In the genomic region with DNA sequence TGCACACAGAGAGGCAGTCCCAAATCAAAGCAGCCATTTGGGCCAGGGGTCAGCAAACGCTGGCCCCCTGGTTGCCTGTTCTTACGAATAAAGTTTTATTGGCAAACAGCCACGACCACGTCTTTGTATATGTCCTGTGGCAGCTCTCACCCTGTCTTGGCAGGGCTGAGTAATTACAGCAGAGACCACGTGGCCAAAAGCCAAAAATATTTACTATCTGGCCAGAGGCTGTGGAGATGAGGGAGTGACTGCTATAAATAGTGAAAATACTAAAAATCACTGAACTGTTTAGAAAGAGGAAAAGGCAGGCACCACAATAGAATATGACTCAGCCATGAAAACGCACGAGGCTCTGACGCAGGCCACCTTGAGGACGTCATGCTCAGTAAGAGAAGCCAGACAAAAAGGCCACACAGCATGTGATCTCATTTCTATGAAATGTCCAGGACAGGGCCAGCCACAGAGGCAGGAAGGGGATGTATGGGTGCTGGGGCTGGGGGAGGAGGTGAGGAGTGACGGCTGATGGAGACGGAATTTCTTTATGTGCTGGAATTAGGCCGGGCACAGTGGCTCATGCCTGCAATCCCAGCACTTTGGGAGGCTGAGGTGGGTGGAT, we compare ENCODE assay signal across 9 cellular contexts. TPM values are rescaled to one million over a fixed set of nuclear protein-coding genes. Genes with fewer than 3 reads are reported as not detected.
DNase-seq lines count a peak whose midpoint lies in the region; ATAC-seq lines count a peak whose summit lies in the region.
"Had no signal": no experiment of that assay in that cellular context is flagged by ENCODE, and none has a peak within 500 bp of the region (broad histone marks: within the 10 kb centered on the region; RNA-seq: fewer than 3 reads in every experiment).

No MANE protein-coding gene starts in this region.

- no peak overlapping the region for H3K4me3 ChIP-seq in right cardiac atrium (ENCODE audit: low read length)

- no peaks in the 10 kb centered on the region for H3K4me1 ChIP-seq in right cardiac atrium (ENCODE audit: control insufficient read depth, insufficient read depth, low read length)

- ATAC-seq in HG03060 (IDR thresholded peaks at IDR 0.05; ENCODE audit: low read depth, unreplicated experiment) (peak; percentile 61), right cardiac atrium (peak; percentile 76 to 93)
- peak; percentile 56 for ATAC-seq in activated T-helper 17 cell treated with anti-CD3 and anti-CD28 coated beads, Interleukin-2, amount 50 U/mL, for 72 hours (replicated peaks)
- ATAC-seq in stimulated activated naive B cell treated with anti-CD40 and anti-IgM and Interleukin-4, amounts not matched to agents 10 μg/mL and 1 μg/mL and 100 μg/mL, for 72 hours (replicated peaks) = peak; percentile 59 to 85

- 19% methylated on average over 12 of the region's 12 CpGs for WGBS in right cardiac atrium

- no peaks in the 10 kb centered on the region for H3K27me3 ChIP-seq in right cardiac atrium (ENCODE audit: control insufficient read depth, insufficient read depth)

- peak overlapping the region; percentile 84 for H3K27ac ChIP-seq in right cardiac atrium (ENCODE audit: low read length)

- CTCF ChIA-PET in activated CD4-positive, alpha-beta T cell treated with anti-CD3 and anti-CD28 coated beads, Interleukin-2, amount 10 ng/mL, durations not matched to agents 7 days and 5 days (lab: Charles Lee) = interaction anchor here (1.0 kb wide), 1 partner anchor 21 kb away, joined by 5 read pairs; no protein-coding TSS in a partner anchor
- CTCF ChIA-PET in activated naive CD4-positive, alpha-beta T cell treated with anti-CD3 and anti-CD28 coated beads for 36 hours (lab: Charles Lee) = no interaction called here

- DNase-seq in right cardiac atrium (peak; percentile 77 to 87 (median 86)), GM19240 (ENCODE audit: insufficient read length, low spot score) (no peak)
- no peak for DNase-seq in stimulated activated naive B cell treated with anti-CD40 and anti-IgM and Interleukin-4, amounts not matched to agents 10 μg/mL and 1 μg/mL and 100 μg/mL, for 72 hours
- no peak for DNase-seq in activated CD4-positive, alpha-beta T cell treated with anti-CD3 and anti-CD28 coated beads, Interleukin-2, amount 10 ng/mL, durations not matched to agents 7 days and 5 days
- DNase-seq in activated naive CD4-positive, alpha-beta T cell treated with anti-CD3 and anti-CD28 coated beads, Interleukin-2, amount 50 U/mL, for 16 hours = no peak
- DNase-seq in activated naive CD4-positive, alpha-beta T cell treated with anti-CD3 and anti-CD28 coated beads for 36 hours = no peak

- H3K9me3 ChIP-seq in right cardiac atrium (ENCODE audit: control insufficient read depth, low read length) = no peaks in the 10 kb centered on the region

- no peak overlapping the region for H3K4me3 Mint-ChIP-seq in activated T-helper 17 cell treated with anti-CD3 and anti-CD28 coated beads, Interleukin-2, amount 50 U/mL, for 72 hours
- H3K4me3 Mint-ChIP-seq in stimulated activated naive B cell treated with anti-CD40 and anti-IgM and Interleukin-4, amounts not matched to agents 10 μg/mL and 1 μg/mL and 100 μg/mL, for 72 hours = peak overlapping the region in 1 of 2 donors; percentile 56
- no peak overlapping the region for H3K4me3 Mint-ChIP-seq in activated CD4-positive, alpha-beta T cell treated with anti-CD3 and anti-CD28 coated beads, Interleukin-2, amount 10 ng/mL, durations not matched to agents 7 days and 5 days
- H3K4me3 Mint-ChIP-seq in activated naive CD4-positive, alpha-beta T cell treated with anti-CD3 and anti-CD28 coated beads for 36 hours = no peak overlapping the region
- H3K4me3 Mint-ChIP-seq: neural crest cell had no signal

- intact Hi-C loops in right cardiac atrium (cut with DNase I) = no loop called here
- intact Hi-C loops in activated naive CD4-positive, alpha-beta T cell treated with anti-CD3 and anti-CD28 coated beads for 36 hours (cut with micrococcal nuclease) = no loop called here

- no peaks in the 10 kb centered on the region for H3K27me3 Mint-ChIP-seq in activated T-helper 17 cell treated with anti-CD3 and anti-CD28 coated beads, Interleukin-2, amount 50 U/mL, for 72 hours
- no peaks in the 10 kb centered on the region for H3K27me3 Mint-ChIP-seq in stimulated activated naive B cell treated with anti-CD40 and anti-IgM and Interleukin-4, amounts not matched to agents 10 μg/mL and 1 μg/mL and 100 μg/mL, for 72 hours
- no peaks in the 10 kb centered on the region for H3K27me3 Mint-ChIP-seq in activated CD4-positive, alpha-beta T cell treated with anti-CD3 and anti-CD28 coated beads, Interleukin-2, amount 10 ng/mL, durations not matched to agents 7 days and 5 days
- H3K27me3 Mint-ChIP-seq in activated naive CD4-positive, alpha-beta T cell treated with anti-CD3 and anti-CD28 coated beads for 36 hours (ENCODE audit: low read depth) = no peaks in the 10 kb centered on the region

- peaks cover 29% of the 10 kb centered on the region for H3K36me3 Mint-ChIP-seq in activated T-helper 17 cell treated with anti-CD3 and anti-CD28 coated beads, Interleukin-2, amount 50 U/mL, for 72 hours (ENCODE audit: low read depth)
- peaks cover 32 to 42% of the 10 kb centered on the region in 2 donors for H3K36me3 Mint-ChIP-seq in stimulated activated naive B cell treated with anti-CD40 and anti-IgM and Interleukin-4, amounts not matched to agents 10 μg/mL and 1 μg/mL and 100 μg/mL, for 72 hours
- peaks cover 6% of the 10 kb centered on the region for H3K36me3 Mint-ChIP-seq in activated CD4-positive, alpha-beta T cell treated with anti-CD3 and anti-CD28 coated beads, Interleukin-2, amount 10 ng/mL, durations not matched to agents 7 days and 5 days (ENCODE audit: low read depth)
- H3K36me3 Mint-ChIP-seq in activated naive CD4-positive, alpha-beta T cell treated with anti-CD3 and anti-CD28 coated beads for 36 hours (ENCODE audit: low read depth) = peaks cover 6% of the 10 kb centered on the region

- H3K4me1 Mint-ChIP-seq in activated T-helper 17 cell treated with anti-CD3 and anti-CD28 coated beads, Interleukin-2, amount 50 U/mL, for 72 hours = peaks cover 5% of the 10 kb centered on the region
- H3K4me1 Mint-ChIP-seq in stimulated activated naive B cell treated with anti-CD40 and anti-IgM and Interleukin-4, amounts not matched to agents 10 μg/mL and 1 μg/mL and 100 μg/mL, for 72 hours = peaks cover 3 to 7% of the 10 kb centered on the region in 2 donors
- H3K4me1 Mint-ChIP-seq in activated CD4-positive, alpha-beta T cell treated with anti-CD3 and anti-CD28 coated beads, Interleukin-2, amount 10 ng/mL, durations not matched to agents 7 days and 5 days = peaks cover 2% of the 10 kb centered on the region
- H3K4me1 Mint-ChIP-seq in activated naive CD4-positive, alpha-beta T cell treated with anti-CD3 and anti-CD28 coated beads for 36 hours (ENCODE audit: low read depth) = no peaks in the 10 kb centered on the region

- no peaks in the 10 kb centered on the region for H3K9me3 Mint-ChIP-seq in activated T-helper 17 cell treated with anti-CD3 and anti-CD28 coated beads, Interleukin-2, amount 50 U/mL, for 72 hours
- H3K9me3 Mint-ChIP-seq in stimulated activated naive B cell treated with anti-CD40 and anti-IgM and Interleukin-4, amounts not matched to agents 10 μg/mL and 1 μg/mL and 100 μg/mL, for 72 hours = no peaks in the 10 kb centered on the region
- H3K9me3 Mint-ChIP-seq in activated CD4-positive, alpha-beta T cell treated with anti-CD3 and anti-CD28 coated beads, Interleukin-2, amount 10 ng/mL, durations not matched to agents 7 days and 5 days = no peaks in the 10 kb centered on the region
- H3K9me3 Mint-ChIP-seq in activated naive CD4-positive, alpha-beta T cell treated with anti-CD3 and anti-CD28 coated beads for 36 hours = no peaks in the 10 kb centered on the region
- H3K9me3 Mint-ChIP-seq: neural crest cell had no signal

- POLR2A ChIA-PET in activated CD4-positive, alpha-beta T cell treated with anti-CD3 and anti-CD28 coated beads, Interleukin-2, amount 10 ng/mL, durations not matched to agents 7 days and 5 days (lab: Charles Lee) = no interaction called here

- H3K27ac Mint-ChIP-seq in activated T-helper 17 cell treated with anti-CD3 and anti-CD28 coated beads, Interleukin-2, amount 50 U/mL, for 72 hours = no peak overlapping the region
- peak overlapping the region; percentile 83 for H3K27ac Mint-ChIP-seq in stimulated activated naive B cell treated with anti-CD40 and anti-IgM and Interleukin-4, amounts not matched to agents 10 μg/mL and 1 μg/mL and 100 μg/mL, for 72 hours
- H3K27ac Mint-ChIP-seq in activated CD4-positive, alpha-beta T cell treated with anti-CD3 and anti-CD28 coated beads, Interleukin-2, amount 10 ng/mL, durations not matched to agents 7 days and 5 days = no peak overlapping the region
- no peak overlapping the region for H3K27ac Mint-ChIP-seq in activated naive CD4-positive, alpha-beta T cell treated with anti-CD3 and anti-CD28 coated beads for 36 hours

RNA-seq across cellular contexts. Expression of gene SMIM24, which starts 29.4 kb away (rescaled TPM):
- total RNA-seq in activated T-helper 17 cell treated with anti-CD3 and anti-CD28 coated beads, Interleukin-2, amount 50 U/mL, for 72 hours = 1 to 10 TPM in 1 of 2 donors, not detected in 1; 1.6 TPM
- total RNA-seq in right cardiac atrium = not detected
- polyA plus RNA-seq in right cardiac atrium = not detected
- total RNA-seq in activated CD4-positive, alpha-beta T cell treated with anti-CD3 and anti-CD28 coated beads, Interleukin-2, amount 10 ng/mL, durations not matched to agents 7 days and 5 days = under 1 TPM; 0.27 to 0.33 TPM
- under 1 TPM in 1 of 2 experiments, not detected in 1; 0.41 TPM for total RNA-seq in activated naive CD4-positive, alpha-beta T cell treated with anti-CD3 and anti-CD28 coated beads for 36 hours
- total RNA-seq: neural crest cell had no signal

RNA-seq across cellular contexts. Expression of gene SMIM44, which starts 32.3 kb away (rescaled TPM):
- not detected for total RNA-seq in activated T-helper 17 cell treated with anti-CD3 and anti-CD28 coated beads, Interleukin-2, amount 50 U/mL, for 72 hours
- not detected for total RNA-seq in right cardiac atrium
- polyA plus RNA-seq in right cardiac atrium = not detected
- not detected for total RNA-seq in activated CD4-positive, alpha-beta T cell treated with anti-CD3 and anti-CD28 coated beads, Interleukin-2, amount 10 ng/mL, durations not matched to agents 7 days and 5 days
- not detected for total RNA-seq in activated naive CD4-positive, alpha-beta T cell treated with anti-CD3 and anti-CD28 coated beads for 36 hours
- total RNA-seq: neural crest cell had no signal

RNA-seq across cellular contexts. Expression of gene DOHH, which starts 49.6 kb away (rescaled TPM):
- total RNA-seq in activated T-helper 17 cell treated with anti-CD3 and anti-CD28 coated beads, Interleukin-2, amount 50 U/mL, for 72 hours = 10 to 100 TPM; 11.1 to 22.2 TPM
- total RNA-seq in right cardiac atrium = 10 to 100 TPM in 3 of 4 donors, 1 to 10 TPM in 1; 9.8 to 14.2 (median 11.4) TPM
- polyA plus RNA-seq in right cardiac atrium = 14.8 TPM
- 10 to 100 TPM in 1 of 2 experiments, 1 to 10 TPM in 1; 9.2 to 12.6 TPM for total RNA-seq in activated CD4-positive, alpha-beta T cell treated with anti-CD3 and anti-CD28 coated beads, Interleukin-2, amount 10 ng/mL, durations not matched to agents 7 days and 5 days
- total RNA-seq in activated naive CD4-positive, alpha-beta T cell treated with anti-CD3 and anti-CD28 coated beads for 36 hours = 10 to 100 TPM; 13.3 to 14.0 TPM

RNA-seq across cellular contexts. Expression of gene FZR1, which starts 55.2 kb away (rescaled TPM):
- total RNA-seq in activated T-helper 17 cell treated with anti-CD3 and anti-CD28 coated beads, Interleukin-2, amount 50 U/mL, for 72 hours = 10 to 100 TPM; 51.5 to 64.3 TPM
- total RNA-seq in right cardiac atrium = 10 to 100 TPM; 18.6 to 23.3 (median 21.8) TPM
- 14.3 TPM for polyA plus RNA-seq in right cardiac atrium
- 10 to 100 TPM; 78.6 to 79.3 TPM for total RNA-seq in activated CD4-positive, alpha-beta T cell treated with anti-CD3 and anti-CD28 coated beads, Interleukin-2, amount 10 ng/mL, durations not matched to agents 7 days and 5 days
- total RNA-seq in activated naive CD4-positive, alpha-beta T cell treated with anti-CD3 and anti-CD28 coated beads for 36 hours = 10 to 100 TPM; 40.3 to 46.3 TPM

Comparison
In these comparisons a context has a peak if more than half of its experiments do, and no peak if none do; other contexts are left out.
1. DNase-seq: peak in right cardiac atrium (3 of 3); none in stimulated activated naive B cell treated with anti-CD40 and anti-IgM and Interleukin-4, amounts not matched to agents 10 μg/mL and 1 μg/mL and 100 μg/mL, for 72 hours (single experiment), activated CD4-positive, alpha-beta T cell treated with anti-CD3 and anti-CD28 coated beads, Interleukin-2, amount 10 ng/mL, durations not matched to agents 7 days and 5 days (single experiment), activated naive CD4-positive, alpha-beta T cell treated with anti-CD3 and anti-CD28 coated beads, Interleukin-2, amount 50 U/mL, for 16 hours (single experiment), activated naive CD4-positive, alpha-beta T cell treated with anti-CD3 and anti-CD28 coated beads for 36 hours (single experiment) and GM19240 (single experiment).
2. Peak in every context shown above with its lines, with median percentiles within 50 percentile points of each other: ATAC-seq.